In the genomic region with DNA sequence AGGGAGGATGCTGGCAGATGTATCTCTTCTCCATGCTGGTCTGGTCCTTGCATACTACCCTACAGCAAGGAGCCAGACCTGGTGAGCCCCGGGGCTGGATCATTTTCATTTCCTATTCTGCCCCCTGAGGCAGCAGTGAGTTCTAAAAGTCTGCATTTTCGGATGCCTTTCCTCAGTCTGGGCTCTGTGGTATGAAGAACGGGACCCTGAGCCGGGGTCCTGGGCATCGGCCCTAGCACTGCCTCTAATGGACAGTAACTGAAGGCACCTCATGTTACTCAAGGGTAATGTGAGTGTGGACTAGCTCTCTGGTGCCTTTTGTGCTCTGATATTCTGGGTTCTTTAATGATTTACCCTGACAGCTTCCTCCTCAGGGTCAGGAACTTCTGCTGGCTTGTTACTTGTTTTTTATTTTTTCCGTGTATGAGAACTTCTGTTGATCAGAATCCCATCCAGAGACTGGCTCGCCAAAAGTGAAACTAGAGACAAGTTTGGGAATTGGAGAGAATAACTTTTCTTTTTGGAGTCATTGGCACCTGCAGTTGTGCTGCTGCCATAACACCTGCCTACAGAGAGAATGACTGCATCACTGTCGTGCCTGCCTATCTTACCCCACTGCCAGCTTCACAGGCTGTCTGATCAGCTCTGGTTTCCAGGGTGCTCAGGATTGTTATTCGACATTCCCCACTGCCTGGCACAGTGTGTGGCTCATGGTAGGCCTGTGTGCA, we compare ENCODE assay signal across 1 cellular context.
TF ChIP-seq lines count a peak whose summit lies in the region.

No MANE protein-coding gene starts in this region.

TF ChIP-seq in GM23338, 12 proteins besides CTCF, POLR2A, EP300 and RAD21 (continued from another document):
- TF ChIP-seq REST (IDR thresholded peaks at IDR 0.05; ENCODE audit: unreplicated experiment) (no peak), JUNB (IDR thresholded peaks at IDR 0.05; ENCODE audit: unreplicated experiment) (no peak), CREB1 (CRISPR knock-in tag; IDR thresholded peaks at IDR 0.05; ENCODE audit: low read depth) (no peak), ZNF462 (CRISPR knock-in tag; IDR thresholded peaks at IDR 0.05) (no peak)
